Comparison of ENCODE assay signal across 8 cellular contexts in the genomic region with DNA sequence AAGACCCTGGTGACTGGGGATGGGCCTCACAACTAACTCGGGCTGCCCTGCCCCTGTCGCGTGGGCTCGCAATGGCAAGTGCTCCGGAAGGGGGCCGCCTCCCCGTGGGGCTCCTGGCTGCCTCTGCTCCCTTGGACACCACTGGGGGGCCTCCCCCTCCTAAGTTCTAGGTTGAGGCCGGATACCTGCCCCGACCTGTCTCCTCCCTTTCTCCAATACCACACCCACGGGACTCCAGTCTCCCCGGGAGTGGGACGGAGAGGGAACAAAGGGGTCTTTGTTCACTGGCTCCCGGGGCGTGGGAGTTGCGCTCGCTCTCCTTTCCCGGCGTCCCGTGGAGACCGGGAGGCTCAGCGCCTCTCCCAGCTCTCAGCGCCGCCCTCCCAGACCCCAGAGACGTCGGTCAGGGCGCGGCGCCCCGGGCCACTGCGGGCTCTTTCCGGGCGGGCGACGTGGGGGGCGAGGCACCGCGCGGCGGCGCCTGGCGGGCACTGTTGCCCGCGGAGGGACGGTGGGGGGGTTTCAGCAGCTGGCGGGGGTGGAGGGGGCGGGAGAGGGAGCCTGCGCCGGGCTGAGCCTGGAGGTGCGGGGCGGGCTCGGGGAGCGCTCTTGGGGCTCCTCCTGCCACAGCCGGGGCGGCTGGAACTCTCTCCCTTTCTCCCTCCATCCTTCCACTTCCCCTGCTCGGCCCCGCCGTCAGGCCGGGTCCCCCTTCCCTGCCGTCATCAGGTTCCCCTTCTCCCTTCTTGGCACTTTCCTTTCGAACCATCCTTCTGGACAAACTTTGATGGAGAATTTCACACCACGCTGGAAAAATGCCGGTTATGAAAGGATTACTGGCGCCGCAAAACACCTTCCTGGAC. TPM values are rescaled to one million over a fixed set of nuclear protein-coding genes. Genes with fewer than 3 reads are reported as not detected.
DNase-seq lines count a peak whose midpoint lies in the region; TF ChIP-seq lines count a peak whose summit lies in the region.

A gene (plus strand): TSS at position 606 of the 863 bp plus-strand sequence. CDS start 210 bp downstream, at position 816.

- peaks cover 0 to 12% (median 8%) of the 10 kb centered on the region in 11 experiments; a peak in 18 of 22 replicates for H3K9me3 ChIP-seq in BLaER1 treated with 17β-estradiol and CSF1 and Interleukin-3, amounts not matched to agents 10 nM and 100 nM (replicated peaks in 1 of 11)
- no peaks in the 10 kb centered on the region for H3K9me3 ChIP-seq in muscle layer of colon (ENCODE audit: low read length)

- H3K27ac Mint-ChIP-seq in IgD-negative memory B cell (peak within 1 kb of the TSS; percentile 57 to 94 (median 92)), endothelial cell (ENCODE audit: unreplicated experiment) (peak within 1 kb of the TSS; percentile 84)

- DNase-seq in endothelial cell (ENCODE audit: low spot score) (peak; percentile 25), NK-92 (lab: John Stamatoyannopoulos, UW; ENCODE audit: unreplicated experiment) (no peak), MV-4-11 (lab: John Stamatoyannopoulos, UW) (no peak)

- H3K4me1 Mint-ChIP-seq in IgD-negative memory B cell (peaks cover 13 to 19% (median 17%) of the 10 kb centered on the region in 3 donors), endothelial cell (ENCODE audit: unreplicated experiment) (peaks cover 14% of the 10 kb centered on the region)

- peaks cover 6 to 17% (median 10%) of the 10 kb centered on the region in 10 experiments; a peak in 18 of 20 replicates for H3K4me1 ChIP-seq in BLaER1 treated with 17β-estradiol and CSF1 and Interleukin-3, amounts not matched to agents 10 nM and 100 nM
- H3K4me1 ChIP-seq in muscle layer of colon (ENCODE audit: insufficient read depth, low read length) (peaks cover 15% of the 10 kb centered on the region), urinary bladder (ENCODE audit: insufficient read depth) (no peaks in the 10 kb centered on the region)

- no peaks in the 10 kb centered on the region for H3K36me3 ChIP-seq in BLaER1 treated with 17β-estradiol and CSF1 and Interleukin-3, amounts not matched to agents 10 nM and 100 nM
- H3K36me3 ChIP-seq in muscle layer of colon (ENCODE audit: insufficient read depth, low read length) (no peaks in the 10 kb centered on the region), urinary bladder (ENCODE audit: insufficient read depth) (no peaks in the 10 kb centered on the region)

- peak within 1 kb of the TSS; percentile 64 to 89 (median 82) for H3K4me3 ChIP-seq in BLaER1 treated with 17β-estradiol and CSF1 and Interleukin-3, amounts not matched to agents 10 nM and 100 nM
- peak within 1 kb of the TSS; percentile 65 for H3K4me3 ChIP-seq in WI38 (ENCODE audit: low read depth, low read length)
- peak within 1 kb of the TSS; percentile 86 to 87 for H3K4me3 ChIP-seq in muscle layer of colon (ENCODE audit: low read depth in 1 of 2, low read length in 2 of 2)
- H3K4me3 ChIP-seq in urinary bladder (ENCODE audit: low read depth, low read length) = peak within 1 kb of the TSS; percentile 69

- TF ChIP-seq CTCF in WI38 (IDR thresholded peaks at IDR 0.05; ENCODE audit: low read depth, low read length) (no peak), endothelial cell (IDR thresholded peaks at IDR 0.05; ENCODE audit: unreplicated experiment) (no peak)

- peak within 1 kb of the TSS; percentile 90 to 95 (median 94) for H3K4me3 Mint-ChIP-seq in IgD-negative memory B cell
- H3K4me3 Mint-ChIP-seq in endothelial cell (ENCODE audit: unreplicated experiment) = peak within 1 kb of the TSS; percentile 98

- under 1% methylated on average over 63 of the region's 64 CpGs for WGBS in urinary bladder

- no peaks in the 10 kb centered on the region for H3K36me3 Mint-ChIP-seq in IgD-negative memory B cell
- H3K36me3 Mint-ChIP-seq in endothelial cell (ENCODE audit: low read depth, unreplicated experiment) = peaks cover 7% of the 10 kb centered on the region

- peak within 1 kb of the TSS; percentile 67 to 83 (median 80) for H3K9ac ChIP-seq in BLaER1 treated with 17β-estradiol and CSF1 and Interleukin-3, amounts not matched to agents 10 nM and 100 nM
- no peak within 1 kb of the TSS for H3K9ac ChIP-seq in muscle layer of colon (ENCODE audit: low read length)

- H3K9me3 Mint-ChIP-seq in IgD-negative memory B cell (no peaks in the 10 kb centered on the region), endothelial cell (ENCODE audit: unreplicated experiment) (no peaks in the 10 kb centered on the region)

- peak within 1 kb of the TSS in 10 of 11 experiments; percentile 49 to 84 (median 78); a peak in 19 of 22 replicates for H3K27ac ChIP-seq in BLaER1 treated with 17β-estradiol and CSF1 and Interleukin-3, amounts not matched to agents 10 nM and 100 nM
- H3K27ac ChIP-seq in muscle layer of colon (ENCODE audit: low read depth, low read length) = no peak within 1 kb of the TSS
- H3K27ac ChIP-seq in urinary bladder (ENCODE audit: low read depth) = no peak within 1 kb of the TSS

- H3K27me3 Mint-ChIP-seq in IgD-negative memory B cell = peaks cover 5% of the 10 kb centered on the region
- peaks cover 14% of the 10 kb centered on the region for H3K27me3 Mint-ChIP-seq in endothelial cell (ENCODE audit: unreplicated experiment)

- H3K27me3 ChIP-seq in BLaER1 treated with 17β-estradiol and CSF1 and Interleukin-3, amounts not matched to agents 10 nM and 100 nM = peaks cover 18 to 27% (median 22%) of the 10 kb centered on the region in 11 experiments
- H3K27me3 ChIP-seq in muscle layer of colon (ENCODE audit: control insufficient read depth in 1 of 2, insufficient read depth in 2 of 2, low read length in 2 of 2) = peaks cover 9 to 13% of the 10 kb centered on the region in 2 donors

- H3K4me2 ChIP-seq in BLaER1 treated with 17β-estradiol and CSF1 and Interleukin-3, amounts not matched to agents 10 nM and 100 nM = peak within 1 kb of the TSS; percentile 92 to 100 (median 99)

- H4K20me1 ChIP-seq in BLaER1 treated with 17β-estradiol and CSF1 and Interleukin-3, amounts not matched to agents 10 nM and 100 nM = 0 out of 22 replicates have a peak, but pooled peaks cover 0 to 4% (median 0%) of the 10 kb centered on the region in 11 experiments

RNA-seq across cellular contexts. Expression of the gene that starts here (rescaled TPM):
- polyA plus RNA-seq in IgD-negative memory B cell (1.9 TPM), urinary bladder (0.10 TPM)
- total RNA-seq in endothelial cell (ENCODE audit: unreplicated experiment) (1.3 TPM), urinary bladder (1.5 TPM)

Comparison
In these comparisons a context has a peak if more than half of its experiments do, and no peak if none do; other contexts are left out.
1. H3K27ac ChIP-seq: peak in BLaER1 treated with 17β-estradiol and CSF1 and Interleukin-3, amounts not matched to agents 10 nM and 100 nM (10 of 11); none in muscle layer of colon (single experiment) and urinary bladder (single experiment).
2. Peak in every context shown above with its lines, with median percentiles within 50 percentile points of each other: H3K4me3 ChIP-seq.